ENCODE assay signal across 15 cellular contexts in the genomic region with DNA sequence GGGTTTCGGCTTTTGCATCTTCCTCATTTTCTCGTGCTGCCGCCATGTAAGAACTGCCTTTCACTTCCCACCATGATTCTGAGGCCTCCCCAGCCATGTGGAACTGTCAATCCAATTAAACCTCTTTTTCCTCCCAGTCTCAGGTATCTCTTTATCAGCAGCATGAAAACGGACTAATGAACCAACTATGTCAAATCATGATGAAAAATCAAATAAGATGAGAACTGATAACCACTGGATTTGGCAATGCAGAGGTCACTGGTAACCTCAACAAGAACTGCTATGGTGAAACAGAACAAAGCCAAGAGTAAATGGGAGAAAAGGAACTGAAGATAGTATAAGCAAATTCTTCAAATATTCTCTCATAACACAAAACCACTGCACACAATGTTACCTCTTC. TPM values are rescaled to one million over a fixed set of nuclear protein-coding genes. Genes with fewer than 3 reads are reported as not detected.
DNase-seq lines count a peak whose midpoint lies in the region; ATAC-seq and TF ChIP-seq lines count a peak whose summit lies in the region.
"Had no signal": no experiment of that assay in that cellular context is flagged by ENCODE, and none has a peak within 500 bp of the region (broad histone marks: within the 10 kb centered on the region; RNA-seq: fewer than 3 reads in every experiment).

No MANE protein-coding gene starts in this region.

- BruUV-seq in IMR-90 (replicated peaks; lab: Mats Ljungman, UMichigan) = no TSS peak

- peak overlapping the region; percentile 51 for H3K27ac Mint-ChIP-seq in stimulated activated naive B cell treated with anti-CD40 and anti-IgM and Interleukin-4, amounts not matched to agents 10 μg/mL and 1 μg/mL and 100 μg/mL, for 72 hours
- H3K27ac Mint-ChIP-seq: CD4-positive, alpha-beta T cell; HFFc6 had no signal

- H3K36me3 Mint-ChIP-seq in stimulated activated naive B cell treated with anti-CD40 and anti-IgM and Interleukin-4, amounts not matched to agents 10 μg/mL and 1 μg/mL and 100 μg/mL, for 72 hours = peaks cover 20 to 39% of the 10 kb centered on the region in 2 donors

- no CpG with 5 or more reads among the region's 4 CpGs for WGBS in IMR-90 (ENCODE audit: extremely low coverage in 2 of 2, insufficient read length in 1 of 2), 2 experiments

- no peaks in the 10 kb centered on the region for H4K20me1 ChIP-seq in IMR-90 (ENCODE audit: insufficient read depth, low read length)

- intact Hi-C loops in IMR-90 (cut with micrococcal nuclease) = no loop called here

- TF ChIP-seq CTCF in IMR-90 (conservative IDR thresholded peaks at IDR 0.05; ENCODE audit: low read depth, low read length) = no peak

- peaks cover 16 to 22% of the 10 kb centered on the region in 2 donors for H3K4me1 Mint-ChIP-seq in stimulated activated naive B cell treated with anti-CD40 and anti-IgM and Interleukin-4, amounts not matched to agents 10 μg/mL and 1 μg/mL and 100 μg/mL, for 72 hours

- no peak overlapping the region for H3K18ac ChIP-seq in IMR-90 (ENCODE audit: low read depth, low read length)

- H3K4me2 ChIP-seq in IMR-90 (ENCODE audit: low read depth, low read length) = peak overlapping the region; percentile 1; the same call in 1 of the 2 replicates

- H2AK9ac ChIP-seq in IMR-90 (replicated peaks; ENCODE audit: low read depth, low read length, poor library complexity) = no peak overlapping the region

- H3K27ac ChIP-seq in IMR-90 (ENCODE audit: insufficient read depth, low read length) (no peak overlapping the region), substantia nigra (ENCODE audit: low read depth, low read length, poor library complexity, severe bottlenecking) (no peak overlapping the region)
- H3K27ac ChIP-seq: C4-2B, GM23248, HL-60 had no signal

- no peak overlapping the region for H3K9ac ChIP-seq in IMR-90 (ENCODE audit: low read depth, low read length)
- H3K9ac ChIP-seq: GM23248 had no signal

- no peak overlapping the region for H2BK5ac ChIP-seq in IMR-90 (ENCODE audit: low read depth, low read length, poor library complexity, severe bottlenecking)

- in situ Hi-C loops in IMR-90 (cut with MboI; ENCODE audit: low sequenced_read_pairs) = no loop called here

- CTCF ChIA-PET in IMR-90 (lab: Yijun Ruan, JAX) = interaction anchor here (0.6 kb wide), 1 partner anchor 63 kb away, joined by 3 read pairs; no protein-coding TSS in a partner anchor

- no peaks in the 10 kb centered on the region for H3K9me3 ChIP-seq in IMR-90 (ENCODE audit: control insufficient read depth, insufficient read depth, low read length)

- dilution Hi-C loops in IMR-90 (cut with HindIII; ENCODE audit: low sequenced_read_pairs, unreplicated experiment) = no loop called here

- no peak overlapping the region for H3K56ac ChIP-seq in IMR-90 (ENCODE audit: extremely low read depth, insufficient read depth, low read length)

- H3K4me3 Mint-ChIP-seq in stimulated activated naive B cell treated with anti-CD40 and anti-IgM and Interleukin-4, amounts not matched to agents 10 μg/mL and 1 μg/mL and 100 μg/mL, for 72 hours = no peak overlapping the region
- H3K4me3 Mint-ChIP-seq: CD4-positive, alpha-beta T cell; HFFc6 had no signal

- no peak overlapping the region for H3K23ac ChIP-seq in IMR-90 (ENCODE audit: low read depth, low read length)

- H4K91ac ChIP-seq in IMR-90 (ENCODE audit: insufficient read depth, low read depth, low read length) = no peak overlapping the region

- H3K4ac ChIP-seq in IMR-90 (ENCODE audit: low read depth, low read length) = no peak overlapping the region

- DNase-seq in IMR-90 (no peak), MV-4-11 (lab: John Stamatoyannopoulos, UW) (peak; percentile 58), SK-N-DZ (ENCODE audit: low spot score) (peak; percentile 45), substantia nigra (lab: John Stamatoyannopoulos, UW) (no peak), Ammon's horn (ENCODE audit: low spot score) (no peak)
- DNase-seq in stimulated activated naive B cell treated with anti-CD40 and anti-IgM and Interleukin-4, amounts not matched to agents 10 μg/mL and 1 μg/mL and 100 μg/mL, for 72 hours = no peak
- DNase-seq in activated T-cell treated with anti-CD3 and anti-CD28 coated beads, Interleukin-2, amount 50 U/mL, for 48 hours = no peak
- DNase-seq: ACHN; Caco-2; CD4-positive, alpha-beta T cell; GM23248; HCEC 1CT; HFFc6 had no signal

- TF ChIP-seq RAD21 in IMR-90 (IDR thresholded peaks at IDR 0.05; ENCODE audit: low read length) = no peak

- H2AK5ac ChIP-seq in IMR-90 (ENCODE audit: low read depth, low read length) = no peak overlapping the region

- H2BK15ac ChIP-seq in IMR-90 (ENCODE audit: low read depth, low read length) = no peak overlapping the region

- no peaks in the 10 kb centered on the region for H3K36me3 ChIP-seq in IMR-90 (ENCODE audit: control insufficient read depth, insufficient read depth, low read length)

- no peak overlapping the region for H3K14ac ChIP-seq in IMR-90 (replicated peaks; ENCODE audit: low read depth, low read length)

- H3K9me1 ChIP-seq in IMR-90 (ENCODE audit: insufficient read depth, low read length) = no peaks in the 10 kb centered on the region

- no peak overlapping the region for H2BK20ac ChIP-seq in IMR-90 (ENCODE audit: low read depth, low read length)

- H2BK120ac ChIP-seq in IMR-90 (ENCODE audit: low read depth, low read length) = no peak overlapping the region

- no peak overlapping the region for H4K8ac ChIP-seq in IMR-90 (ENCODE audit: low read depth in 2 of 2, low read length in 2 of 2)

- no peak overlapping the region for H3K4me3 ChIP-seq in IMR-90 (ENCODE audit: insufficient read depth, low read depth, low read length)
- H3K4me3 ChIP-seq: GM23248 had no signal

- H3K27me3 Mint-ChIP-seq in stimulated activated naive B cell treated with anti-CD40 and anti-IgM and Interleukin-4, amounts not matched to agents 10 μg/mL and 1 μg/mL and 100 μg/mL, for 72 hours = peaks cover 17 to 20% of the 10 kb centered on the region in 2 donors

- TF ChIP-seq POLR2A in IMR-90 (IDR thresholded peaks at IDR 0.05; ENCODE audit: low read depth, low read length) = no peak

- H3K9me3 Mint-ChIP-seq in stimulated activated naive B cell treated with anti-CD40 and anti-IgM and Interleukin-4, amounts not matched to agents 10 μg/mL and 1 μg/mL and 100 μg/mL, for 72 hours = peaks cover 30 to 43% of the 10 kb centered on the region in 2 donors

- POLR2A ChIA-PET in IMR-90 (lab: Charles Lee; ENCODE audit: unreplicated experiment) = no interaction called here

- H3K4me1 ChIP-seq in IMR-90 (ENCODE audit: control insufficient read depth, insufficient read depth, low read length) = no peaks in the 10 kb centered on the region; the same call in 1 of the 2 replicates
- H3K4me1 ChIP-seq: Caco-2 had no signal

- no peak overlapping the region; the same call in 1 of the 2 replicates for H4K5ac ChIP-seq in IMR-90 (ENCODE audit: low read depth, low read length)

- no peak overlapping the region for H2AFZ ChIP-seq in IMR-90 (replicated peaks; ENCODE audit: low read length, poor library complexity)
- H2AFZ ChIP-seq: GM23248 had no signal

- H3K79me1 ChIP-seq in IMR-90 (ENCODE audit: low read depth in 1 of 2, low read length in 2 of 2) = peaks cover 3 to 30% of the 10 kb centered on the region in 2 experiments; a peak in 2 of 4 replicates

- ATAC-seq in IMR-90 (ENCODE audit: low read depth) = no peak
- no peak for ATAC-seq in stimulated activated naive B cell treated with anti-CD40 and anti-IgM and Interleukin-4, amounts not matched to agents 10 μg/mL and 1 μg/mL and 100 μg/mL, for 72 hours (replicated peaks)

- no peaks in the 10 kb centered on the region for H3K27me3 ChIP-seq in IMR-90 (ENCODE audit: control insufficient read depth, insufficient read depth, low read length)

TF ChIP-seq in IMR-90, 13 proteins besides CTCF, POLR2A, EP300 and RAD21 (continues in another document):
- TF ChIP-seq, protein P1, sequence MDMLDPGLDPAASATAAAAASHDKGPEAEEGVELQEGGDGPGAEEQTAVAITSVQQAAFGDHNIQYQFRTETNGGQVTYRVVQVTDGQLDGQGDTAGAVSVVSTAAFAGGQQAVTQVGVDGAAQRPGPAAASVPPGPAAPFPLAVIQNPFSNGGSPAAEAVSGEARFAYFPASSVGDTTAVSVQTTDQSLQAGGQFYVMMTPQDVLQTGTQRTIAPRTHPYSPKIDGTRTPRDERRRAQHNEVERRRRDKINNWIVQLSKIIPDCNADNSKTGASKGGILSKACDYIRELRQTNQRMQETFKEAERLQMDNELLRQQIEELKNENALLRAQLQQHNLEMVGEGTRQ (IDR thresholded peaks at IDR 0.05; ENCODE audit: low read depth, low read length) = no peak
- TF ChIP-seq MAFK (IDR thresholded peaks at IDR 0.05; ENCODE audit: low read depth, low read length) (no peak), CHD1 (IDR thresholded peaks at IDR 0.05; ENCODE audit: low read depth, low read length) (no peak), FOS (IDR thresholded peaks at IDR 0.05; ENCODE audit: low read depth, low read length) (no peak), MAZ (IDR thresholded peaks at IDR 0.05; ENCODE audit: borderline replicate concordance, low read depth, low read length) (no peak), RCOR1 (IDR thresholded peaks at IDR 0.05; ENCODE audit: insufficient replicate concordance, low read length) (no peak), CEBPB (IDR thresholded peaks at IDR 0.05; ENCODE audit: low read depth, low read length) (no peak), BHLHE40 (IDR thresholded peaks at IDR 0.05; ENCODE audit: low read depth, low read length) (no peak)
- TF ChIP-seq, protein P2, sequence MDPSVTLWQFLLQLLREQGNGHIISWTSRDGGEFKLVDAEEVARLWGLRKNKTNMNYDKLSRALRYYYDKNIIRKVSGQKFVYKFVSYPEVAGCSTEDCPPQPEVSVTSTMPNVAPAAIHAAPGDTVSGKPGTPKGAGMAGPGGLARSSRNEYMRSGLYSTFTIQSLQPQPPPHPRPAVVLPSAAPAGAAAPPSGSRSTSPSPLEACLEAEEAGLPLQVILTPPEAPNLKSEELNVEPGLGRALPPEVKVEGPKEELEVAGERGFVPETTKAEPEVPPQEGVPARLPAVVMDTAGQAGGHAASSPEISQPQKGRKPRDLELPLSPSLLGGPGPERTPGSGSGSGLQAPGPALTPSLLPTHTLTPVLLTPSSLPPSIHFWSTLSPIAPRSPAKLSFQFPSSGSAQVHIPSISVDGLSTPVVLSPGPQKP (IDR thresholded peaks at IDR 0.05; ENCODE audit: borderline replicate concordance, low read depth, low read length) = no peak

RNA-seq across cellular contexts. Expression of a gene that starts 6.0 kb away (rescaled TPM):
- 22.2 and 34.7 TPM in 2 replicates for total RNA-seq in IMR-90 (2012; rRNA removed)
- polyA plus RNA-seq in IMR-90 (2012; rRNA removed) = 5.7 and 8.1 TPM in 2 replicates
- 0.71 and 1.5 TPM in 2 replicates for polyA plus RNA-seq in IMR-90 (2012; cell fraction: cytosol; rRNA removed)
- 2.3 and 18.3 TPM in 2 replicates for polyA plus RNA-seq in IMR-90 (2012; cell fraction: nucleus; rRNA removed; ENCODE audit: low replicate concordance)
- 84.1 and 113 TPM in 2 replicates for polyA plus RNA-seq in SK-N-DZ (2014; cell fraction: cytosol; rRNA removed)
- 300 and 397 TPM in 2 replicates for polyA plus RNA-seq in SK-N-DZ (2014; cell fraction: nucleus; rRNA removed)

RNA-seq across cellular contexts. Expression of a gene that starts 37.7 kb away (rescaled TPM):
- 48.0 and 48.9 TPM in 2 replicates for total RNA-seq in IMR-90 (2012; rRNA removed)
- polyA plus RNA-seq in IMR-90 (2012; rRNA removed) = 75.9 and 84.2 TPM in 2 replicates
- polyA plus RNA-seq in IMR-90 (2012; cell fraction: cytosol; rRNA removed) = 21.1 and 38.5 TPM in 2 replicates
- 29.6 and 115 TPM in 2 replicates for polyA plus RNA-seq in IMR-90 (2012; cell fraction: nucleus; rRNA removed; ENCODE audit: low replicate concordance)
- polyA plus RNA-seq in SK-N-DZ (2014; cell fraction: cytosol; rRNA removed) = 177 and 198 TPM in 2 replicates
- 210 and 228 TPM in 2 replicates for polyA plus RNA-seq in SK-N-DZ (2014; cell fraction: nucleus; rRNA removed)

Comparison
In these comparisons a context has a peak if more than half of its experiments do, and no peak if none do; other contexts are left out.
1. DNase-seq: peak in MV-4-11 (single experiment) and SK-N-DZ (single experiment); none in IMR-90 (single experiment), stimulated activated naive B cell treated with anti-CD40 and anti-IgM and Interleukin-4, amounts not matched to agents 10 μg/mL and 1 μg/mL and 100 μg/mL, for 72 hours (single experiment), substantia nigra (0 of 49), activated T-cell treated with anti-CD3 and anti-CD28 coated beads, Interleukin-2, amount 50 U/mL, for 48 hours (0 of 2) and Ammon's horn (single experiment).